Comparison of ENCODE assay signal across 16 cellular contexts in genomic region chr10:76711374-76711997, GRCh38.
DNase-seq lines count a peak whose midpoint lies in the region; ATAC-seq and TF ChIP-seq lines count a peak whose summit lies in the region.
"Had no signal": no experiment of that assay in that cellular context is flagged by ENCODE, and none has a peak within 500 bp of the region (broad histone marks: within the 10 kb centered on the region; RNA-seq: fewer than 3 reads in every experiment).

No MANE protein-coding gene starts in this region.

- peak overlapping the region; percentile 57 for H3K27ac ChIP-seq in tibial artery

- DNase-seq in NCI-H2107 (lab: John Stamatoyannopoulos, UW) (peak; percentile 0), NCI-H2107 treated with DMSO at 0.1 percent for 48 hours (lab: John Stamatoyannopoulos, UW; ENCODE audit: unreplicated experiment) (no peak), NCI-H69 (lab: John Stamatoyannopoulos, UW) (peak; percentile 31), globus pallidus (ENCODE audit: low spot score) (peak; percentile 18), tibial artery (no peak), sciatic nerve (ENCODE audit: low spot score) (no peak), GM20000 (ENCODE audit: low spot score) (no peak), COLO668 (lab: John Stamatoyannopoulos, UW; ENCODE audit: unreplicated experiment) (no peak)
- DNase-seq: 8988T, HCEC 1CT, MV-4-11, NCI-H1417 treated with DMSO at 0.1 percent for 48 hours, NCI-H526 had no signal

- TF ChIP-seq CTCF in tibial artery (IDR thresholded peaks at IDR 0.05), result no peak
- TF ChIP-seq CTCF in GM20000 (IDR thresholded peaks at IDR 0.05; ENCODE audit: extremely low read depth, missing control alignments), result no peak

- H3K27me3 ChIP-seq in tibial artery, result no peaks in the 10 kb centered on the region

- H3K4me3 ChIP-seq in tibial artery, result peak overlapping the region; percentile 5 to 9

- no peaks in the 10 kb centered on the region for H3K9me3 ChIP-seq in tibial artery

- peaks cover 0 to 25% (median 11%) of the 10 kb centered on the region in 4 donors for H3K4me1 ChIP-seq in tibial artery

- intact Hi-C loops in tibial artery (cut with DNase I; ENCODE audit: low total_unique reads) (no loop called here), sciatic nerve (cut with DNase I) (no loop called here)

- no peaks in the 10 kb centered on the region for H3K36me3 ChIP-seq in tibial artery

- no peak for ATAC-seq in sciatic nerve
- ATAC-seq: Panc1, Right ventricle myocardium inferior, SK-N-SH treated with all-trans-retinoic acid at 6 μM for 48 hours had no signal

Comparison
In these comparisons a context has a peak if more than half of its experiments do, and no peak if none do; other contexts are left out.
1. DNase-seq: peak in NCI-H2107 (single experiment), NCI-H69 (single experiment) and globus pallidus (single experiment); none in NCI-H2107 treated with DMSO at 0.1 percent for 48 hours (single experiment), tibial artery (0 of 2), sciatic nerve (single experiment), GM20000 (single experiment) and COLO668 (single experiment).